In the genomic region with DNA sequence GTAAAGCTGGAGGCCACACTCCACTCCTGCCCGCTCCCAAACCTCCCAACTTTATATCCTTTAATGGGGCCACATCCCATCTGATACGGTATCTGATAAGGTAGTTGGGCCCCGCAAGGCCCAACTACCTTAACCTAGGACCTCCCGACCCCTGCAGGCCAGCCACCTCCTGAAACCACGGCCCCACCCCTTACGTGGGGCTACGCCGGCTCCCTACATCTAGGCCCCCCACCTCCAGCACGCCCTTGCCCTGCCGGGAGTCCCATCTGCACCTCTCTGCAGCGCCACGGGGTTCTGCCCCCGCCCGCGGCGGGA, we compare ENCODE assay signal across 8 cellular contexts. TPM values are rescaled to one million over a fixed set of nuclear protein-coding genes. Genes with fewer than 3 reads are reported as not detected.
DNase-seq lines count a peak whose midpoint lies in the region; ATAC-seq and TF ChIP-seq lines count a peak whose summit lies in the region.

No MANE protein-coding gene starts in this region.

- H3K27ac Mint-ChIP-seq in MCF 10A (ENCODE audit: low read depth, unreplicated experiment) (no peak overlapping the region), naive B cell (peak overlapping the region in 2 of 6 donors; percentile 94 to 98)

- no peak for TF ChIP-seq CTCF in MCF 10A (IDR thresholded peaks at IDR 0.05; ENCODE audit: unreplicated experiment)

- no TSS peak for BruUV-seq in MCF 10A (replicated peaks; lab: Mats Ljungman, UMichigan)

- intact Hi-C loops in MCF 10A (cut with micrococcal nuclease), result no loop called here

- H3K27me3 Mint-ChIP-seq in MCF 10A (ENCODE audit: insufficient read depth, unreplicated experiment), result no peaks in the 10 kb centered on the region
- H3K27me3 Mint-ChIP-seq in naive B cell, result no peaks in the 10 kb centered on the region

- no peaks in the 10 kb centered on the region for H3K9me3 Mint-ChIP-seq in MCF 10A (ENCODE audit: unreplicated experiment)
- no peaks in the 10 kb centered on the region for H3K9me3 Mint-ChIP-seq in naive B cell

- ATAC-seq in GM18868 (IDR thresholded peaks at IDR 0.05; ENCODE audit: unreplicated experiment) (peak; percentile 5), HG03354 (IDR thresholded peaks at IDR 0.05; ENCODE audit: poor library complexity, severe bottlenecking, unreplicated experiment) (peak; percentile 24), naive B cell (ENCODE audit: low read depth in 2 of 2) (peak; percentile 3 to 6), GM19035 (IDR thresholded peaks at IDR 0.05; ENCODE audit: unreplicated experiment) (no peak)

- CTCF ChIA-PET in MCF 10A (lab: Yijun Ruan, JAX), result interaction anchor here (0.6 kb wide), 1 partner anchor 46 kb away, joined by 5 read pairs; no protein-coding TSS in a partner anchor

- peak overlapping the region; percentile 72 for H3K4me3 Mint-ChIP-seq in MCF 10A (ENCODE audit: unreplicated experiment)
- peak overlapping the region; percentile 85 to 98 (median 94) for H3K4me3 Mint-ChIP-seq in naive B cell

- POLR2A ChIA-PET in MCF 10A (lab: Yijun Ruan, JAX), result interaction anchor here (0.6 to 2.0 kb wide), 11 partner anchors 9 to 96 kb away, joined by 3 to 9 read pairs (median 3); a partner anchor contains a TSS

- peaks cover 11% of the 10 kb centered on the region for H3K4me1 Mint-ChIP-seq in MCF 10A (ENCODE audit: insufficient read depth, unreplicated experiment)
- H3K4me1 Mint-ChIP-seq in naive B cell, result peaks cover 37 to 68% (median 63%) of the 10 kb centered on the region in 3 donors

- H3K36me3 Mint-ChIP-seq in MCF 10A (ENCODE audit: insufficient read depth, unreplicated experiment) (peaks cover 33% of the 10 kb centered on the region), naive B cell (peaks cover 0 to 24% of the 10 kb centered on the region in 2 donors)

- DNase-seq in MCF 10A (ENCODE audit: unreplicated experiment), result no peak
- DNase-seq in naive B cell, result no peak
- DNase-seq in amniotic stem cell (lab: John Stamatoyannopoulos, UW), result no peak
- DNase-seq in stimulated activated CD4-positive, alpha-beta T cell treated with anti-CD3 and anti-CD28 coated beads, Interleukin-2, amount 100 ng/mL, for 24 hours, result no peak
- no peak for DNase-seq in DMS153 treated with DMSO at 0.1 percent for 48 hours (lab: John Stamatoyannopoulos, UW; ENCODE audit: unreplicated experiment)

RNA-seq across cellular contexts. Expression of a gene that starts 2.2 kb away (rescaled TPM):
- total RNA-seq in MCF 10A (2022), result 3.6 and 4.2 TPM in 2 replicates
- polyA plus RNA-seq in naive B cell (ENCODE audit: low read depth in 6 of 6), result 100 to 1,000 TPM; 114 to 195 (median 134) TPM

RNA-seq across cellular contexts. Expression of a gene that starts 5.2 kb away (rescaled TPM):
- total RNA-seq in MCF 10A (2022), result 32.0 and 37.5 TPM in 2 replicates
- 10 to 100 TPM; 26.1 to 41.0 (median 32.5) TPM for polyA plus RNA-seq in naive B cell (ENCODE audit: low read depth in 6 of 6)

RNA-seq across cellular contexts. Expression of a gene that starts 5.4 kb away (rescaled TPM):
- total RNA-seq in MCF 10A (2022), result 65.0 and 86.9 TPM in 2 replicates
- 100 to 1,000 TPM in 2 of 6 donors, 10 to 100 TPM in 4; 82.4 to 105 (median 94.3) TPM for polyA plus RNA-seq in naive B cell (ENCODE audit: low read depth in 6 of 6)

RNA-seq across cellular contexts. Expression of a gene that starts 8.3 kb away (rescaled TPM):
- 19.6 and 24.6 TPM in 2 replicates for total RNA-seq in MCF 10A (2022)
- 10 to 100 TPM in 3 of 6 donors, 1 to 10 TPM in 3; 8.1 to 17.9 (median 11.1) TPM for polyA plus RNA-seq in naive B cell (ENCODE audit: low read depth in 6 of 6)

RNA-seq across cellular contexts. Expression of a gene that starts 16.8 kb away (rescaled TPM):
- total RNA-seq in MCF 10A (2022), result 0.21 TPM in 1 of 2 replicates, not detected in the other
- polyA plus RNA-seq in naive B cell (ENCODE audit: low read depth in 6 of 6), result not detected
